10 cellular contexts compared by ENCODE assay signal in genomic region chr15:51004103-51004536, GRCh38.
DNase-seq lines count a peak whose midpoint lies in the region; ATAC-seq and TF ChIP-seq lines count a peak whose summit lies in the region.
"Had no signal": no experiment of that assay in that cellular context is flagged by ENCODE, and none has a peak within 500 bp of the region (broad histone marks: within the 10 kb centered on the region; RNA-seq: fewer than 3 reads in every experiment).

No MANE protein-coding gene starts in this region.

- H3K4me3 ChIP-seq in CD8-positive, alpha-beta T cell (ENCODE audit: low read depth, low read length) = no peak overlapping the region
- no peak overlapping the region for H3K4me3 ChIP-seq in mammary epithelial cell (replicated peaks in 1 of 3; ENCODE audit: insufficient read depth in 1 of 3, low read depth in 2 of 3, low read length in 3 of 3)
- H3K4me3 ChIP-seq: neural progenitor cell had no signal

- POLR2A ChIA-PET in CD8-positive, alpha-beta T cell (lab: Charles Lee) = no interaction called here

- DNase-seq in CD8-positive, alpha-beta T cell = no peak
- DNase-seq in MV-4-11 (lab: John Stamatoyannopoulos, UW) (peak; percentile 59), mammary epithelial cell (peak; percentile 80), kidney glomerular epithelial cell (lab: John Stamatoyannopoulos, UW) (peak; percentile 33), C1 segment of cervical spinal cord (lab: John Stamatoyannopoulos, UW) (no peak)
- DNase-seq: stimulated activated naive CD8-positive, alpha-beta T cell treated with anti-CD3 and anti-CD28 coated beads, Interleukin-15, amount 100 ng/mL, for 72 hours had no signal

- CTCF ChIA-PET in CD8-positive, alpha-beta T cell (lab: Charles Lee) = no interaction called here
- CTCF ChIA-PET in mammary epithelial cell (lab: Charles Lee; ENCODE audit: low non-redundant PET) = interaction anchor here (0.5 to 0.7 kb wide), 4 partner anchors 32 to 159 kb away, joined by 4 to 14 read pairs (median 6); no protein-coding TSS in a partner anchor

- no peaks in the 10 kb centered on the region for H4K20me1 ChIP-seq in mammary epithelial cell (ENCODE audit: insufficient read depth, low read length)

- no TSS peak for BruUV-seq in mammary epithelial cell (replicated peaks; lab: Mats Ljungman, UMichigan)

- in situ Hi-C loops in mammary epithelial cell (cut with MboI; ENCODE audit: low sequenced_read_pairs in 2 of 2) = no loop called here

- no peak overlapping the region for H2AFZ ChIP-seq in mammary epithelial cell (ENCODE audit: low read depth, low read length)
- H2AFZ ChIP-seq: neural progenitor cell had no signal

- no peaks in the 10 kb centered on the region for H3K4me1 Mint-ChIP-seq in CD8-positive, alpha-beta T cell (ENCODE audit: low read depth)
- H3K4me1 Mint-ChIP-seq: stimulated activated naive CD8-positive, alpha-beta T cell treated with anti-CD3 and anti-CD28 coated beads, Interleukin-15, amount 100 ng/mL, for 72 hours had no signal

- no peak overlapping the region for H3K4me2 ChIP-seq in mammary epithelial cell (ENCODE audit: insufficient read depth, low read depth, low read length)
- H3K4me2 ChIP-seq: neural progenitor cell had no signal

- H3K4me3 Mint-ChIP-seq in CD8-positive, alpha-beta T cell = no peak overlapping the region
- H3K4me3 Mint-ChIP-seq: neural progenitor cell; stimulated activated naive CD8-positive, alpha-beta T cell treated with anti-CD3 and anti-CD28 coated beads, Interleukin-15, amount 100 ng/mL, for 72 hours had no signal

- dilution Hi-C loops in mammary epithelial cell (cut with HindIII; ENCODE audit: low sequenced_read_pairs) = no loop called here

- H3K9me3 ChIP-seq in CD8-positive, alpha-beta T cell (ENCODE audit: low read length) = no peaks in the 10 kb centered on the region
- no peaks in the 10 kb centered on the region for H3K9me3 ChIP-seq in mammary epithelial cell (replicated peaks; ENCODE audit: insufficient read depth, low read length)

- peaks cover 10% of the 10 kb centered on the region for H3K9me3 Mint-ChIP-seq in CD8-positive, alpha-beta T cell

- 66% methylated on average over 3 of the region's 3 CpGs for WGBS in mammary epithelial cell (ENCODE audit: low coverage, missing lambda C conversion rate)

- no peak overlapping the region for H3K27ac ChIP-seq in CD8-positive, alpha-beta T cell (ENCODE audit: low read depth, low read length)
- H3K27ac ChIP-seq in mammary epithelial cell (ENCODE audit: insufficient read depth, low read depth, low read length) = peak overlapping the region; percentile 76
- H3K27ac ChIP-seq: neural progenitor cell had no signal

- intact Hi-C loops in CD8-positive, alpha-beta T cell (cut with DNase I, micrococcal nuclease) = no loop called here
- intact Hi-C loops in mammary epithelial cell (cut with micrococcal nuclease) = loop anchor here (1.0 to 5.0 kb wide), 3 partner anchors 8 to 118 kb away; no protein-coding TSS in a partner anchor

- no peaks in the 10 kb centered on the region for H3K4me1 ChIP-seq in CD8-positive, alpha-beta T cell (ENCODE audit: insufficient read depth, low read length)
- H3K4me1 ChIP-seq in mammary epithelial cell (ENCODE audit: insufficient read depth, low read length) = peaks cover 5% of the 10 kb centered on the region
- H3K4me1 ChIP-seq: neural progenitor cell had no signal

- H3K27me3 Mint-ChIP-seq in CD8-positive, alpha-beta T cell (ENCODE audit: low read depth) = no peaks in the 10 kb centered on the region
- H3K27me3 Mint-ChIP-seq: stimulated activated naive CD8-positive, alpha-beta T cell treated with anti-CD3 and anti-CD28 coated beads, Interleukin-15, amount 100 ng/mL, for 72 hours had no signal

- no peak overlapping the region for H3K9ac ChIP-seq in mammary epithelial cell (ENCODE audit: insufficient read depth, low read length)
- H3K9ac ChIP-seq: neural progenitor cell had no signal

- peak overlapping the region; percentile 43 for H3K27ac Mint-ChIP-seq in CD8-positive, alpha-beta T cell
- H3K27ac Mint-ChIP-seq: neural progenitor cell; stimulated activated naive CD8-positive, alpha-beta T cell treated with anti-CD3 and anti-CD28 coated beads, Interleukin-15, amount 100 ng/mL, for 72 hours had no signal

- H3K36me3 ChIP-seq in CD8-positive, alpha-beta T cell (ENCODE audit: insufficient read depth, low read length) = peaks cover 4% of the 10 kb centered on the region
- H3K36me3 ChIP-seq in mammary epithelial cell (ENCODE audit: insufficient read depth, low read length) = no peaks in the 10 kb centered on the region
- H3K36me3 ChIP-seq: neural progenitor cell had no signal

- peaks cover 64% of the 10 kb centered on the region for H3K36me3 Mint-ChIP-seq in CD8-positive, alpha-beta T cell

- ATAC-seq in CD8-positive, alpha-beta T cell = no peak
- ATAC-seq in GM18858 (IDR thresholded peaks at IDR 0.05; ENCODE audit: unreplicated experiment) (no peak), GM18498 (IDR thresholded peaks at IDR 0.05; ENCODE audit: unreplicated experiment) (no peak), GM21825 (IDR thresholded peaks at IDR 0.05; ENCODE audit: unreplicated experiment) (no peak)
- ATAC-seq: stimulated activated naive CD8-positive, alpha-beta T cell treated with anti-CD3 and anti-CD28 coated beads, Interleukin-15, amount 100 ng/mL, for 72 hours had no signal

- no peak for TF ChIP-seq CTCF in CD8-positive, alpha-beta T cell (IDR thresholded peaks at IDR 0.05)
- no peak for TF ChIP-seq CTCF in mammary epithelial cell (conservative IDR thresholded peaks at IDR 0.05 in 1 of 2, IDR thresholded peaks at IDR 0.05 in 1 of 2; ENCODE audit: extremely low read depth in 1 of 2, insufficient read depth in 1 of 2, low read depth in 1 of 2, low read length in 2 of 2)

- no peaks in the 10 kb centered on the region for H3K79me2 ChIP-seq in mammary epithelial cell (ENCODE audit: insufficient read depth, low read length)

- H3K27me3 ChIP-seq in CD8-positive, alpha-beta T cell (ENCODE audit: insufficient read depth, low read length) = no peaks in the 10 kb centered on the region
- H3K27me3 ChIP-seq in mammary epithelial cell (ENCODE audit: insufficient read depth, low read length) = no peaks in the 10 kb centered on the region
- H3K27me3 ChIP-seq: neural progenitor cell had no signal

Comparison
In these comparisons a context has a peak if more than half of its experiments do, and no peak if none do; other contexts are left out.
1. DNase-seq: peak in MV-4-11 (single experiment), mammary epithelial cell (single experiment) and kidney glomerular epithelial cell (single experiment); none in CD8-positive, alpha-beta T cell (0 of 7) and C1 segment of cervical spinal cord (0 of 14).